Comparison of ENCODE assay signal across 26 cellular contexts in genomic region chr9:77562021-77562748, GRCh38.
DNase-seq lines count a peak whose midpoint lies in the region; ATAC-seq, FAIRE-seq and TF ChIP-seq lines count a peak whose summit lies in the region.
"Had no signal": no experiment of that assay in that cellular context is flagged by ENCODE, and none has a peak within 500 bp of the region (broad histone marks: within the 10 kb centered on the region; RNA-seq: fewer than 3 reads in every experiment).

No MANE protein-coding gene starts in this region.

- no peak overlapping the region for H4K91ac ChIP-seq in trophoblast cell (ENCODE audit: low read depth, low read length)

- H2AK5ac ChIP-seq in trophoblast cell (ENCODE audit: low read length), result no peak overlapping the region

- no peak overlapping the region for H3K18ac ChIP-seq in trophoblast cell (ENCODE audit: low read length)

- BruUV-seq in mammary epithelial cell (replicated peaks; lab: Mats Ljungman, UMichigan), result no TSS peak

- no peaks in the 10 kb centered on the region for H3K36me3 Mint-ChIP-seq in activated T-cell treated with anti-CD3 and anti-CD28 coated beads, Interleukin-2, amount 50 U/mL, for 4 hours (ENCODE audit: insufficient read depth)
- H3K36me3 Mint-ChIP-seq: natural killer cell; stimulated activated effector memory CD8-positive, alpha-beta T cell treated with anti-CD3 and anti-CD28 coated beads, Interleukin-12 subunit alpha, Interleukin-12 subunit beta, amount 100 ng/mL, for 72 hours had no signal

- H3K23ac ChIP-seq in trophoblast cell (ENCODE audit: low read length), result peak overlapping the region; percentile 21

- no peaks in the 10 kb centered on the region for H4K20me1 ChIP-seq in mammary epithelial cell (ENCODE audit: insufficient read depth, low read length)

- H4K8ac ChIP-seq in trophoblast cell (ENCODE audit: low read depth, low read length), result no peak overlapping the region

- ATAC-seq in GM18868 (IDR thresholded peaks at IDR 0.05; ENCODE audit: unreplicated experiment) (peak; percentile 87), lower lobe of right lung (no peak)
- ATAC-seq in activated T-cell treated with anti-CD3 and anti-CD28 coated beads, Interleukin-2, amount 50 U/mL, for 4 hours, result no peak
- ATAC-seq: gastrocnemius medialis; natural killer cell; Right ventricle myocardium inferior; stimulated activated effector memory CD8-positive, alpha-beta T cell treated with anti-CD3 and anti-CD28 coated beads, Interleukin-12 subunit alpha, Interleukin-12 subunit beta, amount 100 ng/mL, for 72 hours had no signal

- no peak overlapping the region for H2BK5ac ChIP-seq in trophoblast cell (ENCODE audit: low read depth, low read length, poor library complexity)

- H3K14ac ChIP-seq in trophoblast cell (ENCODE audit: low read length), result no peak overlapping the region

- no peak overlapping the region for H2BK12ac ChIP-seq in trophoblast cell (ENCODE audit: low read length)

- H3K4me1 Mint-ChIP-seq in activated T-cell treated with anti-CD3 and anti-CD28 coated beads, Interleukin-2, amount 50 U/mL, for 4 hours (ENCODE audit: low read depth), result no peaks in the 10 kb centered on the region
- H3K4me1 Mint-ChIP-seq: B cell, natural killer cell had no signal

- in situ Hi-C loops in mammary epithelial cell (cut with MboI; ENCODE audit: low sequenced_read_pairs in 2 of 2), result no loop called here

- H3K9me3 ChIP-seq in trophoblast cell (ENCODE audit: insufficient read depth, low read depth, low read length) (no peaks in the 10 kb centered on the region), mammary epithelial cell (replicated peaks; ENCODE audit: insufficient read depth, low read length) (no peaks in the 10 kb centered on the region), lower lobe of right lung (no peaks in the 10 kb centered on the region)
- H3K9me3 ChIP-seq: gastrocnemius medialis, sigmoid colon, thoracic aorta had no signal

- H3K27me3 Mint-ChIP-seq in activated T-cell treated with anti-CD3 and anti-CD28 coated beads, Interleukin-2, amount 50 U/mL, for 4 hours (ENCODE audit: low read depth), result peaks cover 12% of the 10 kb centered on the region
- H3K27me3 Mint-ChIP-seq: B cell had no signal

- no peak overlapping the region for H2AFZ ChIP-seq in trophoblast cell (ENCODE audit: insufficient read depth, low read length, poor library complexity)
- H2AFZ ChIP-seq in mammary epithelial cell (ENCODE audit: low read depth, low read length), result no peak overlapping the region
- H2AFZ ChIP-seq: parathyroid adenoma had no signal

- H3K36me3 ChIP-seq in trophoblast cell (ENCODE audit: control insufficient read depth in 1 of 2, insufficient read depth in 2 of 2, low read length in 2 of 2) (no peaks in the 10 kb centered on the region), mammary epithelial cell (ENCODE audit: insufficient read depth, low read length) (no peaks in the 10 kb centered on the region), lower lobe of right lung (no peaks in the 10 kb centered on the region)
- H3K36me3 ChIP-seq: gastrocnemius medialis, sigmoid colon, thoracic aorta had no signal

- H3K79me2 ChIP-seq in trophoblast cell (ENCODE audit: control insufficient read depth, insufficient read depth, low read length, poor library complexity) (no peaks in the 10 kb centered on the region), mammary epithelial cell (ENCODE audit: insufficient read depth, low read length) (no peaks in the 10 kb centered on the region)
- H3K79me2 ChIP-seq: parathyroid adenoma had no signal

- H2BK120ac ChIP-seq in trophoblast cell (ENCODE audit: insufficient read depth, low read length, poor library complexity), result no peak overlapping the region

- dilution Hi-C loops in mammary epithelial cell (cut with HindIII; ENCODE audit: low sequenced_read_pairs), result no loop called here

- H4K12ac ChIP-seq in trophoblast cell (ENCODE audit: low read depth, low read length), result no peak overlapping the region

- H3K27ac ChIP-seq in trophoblast cell (ENCODE audit: low read depth, low read length) (no peak overlapping the region), mammary epithelial cell (ENCODE audit: insufficient read depth, low read depth, low read length) (no peak overlapping the region), lower lobe of right lung (no peak overlapping the region)
- H3K27ac ChIP-seq: gastrocnemius medialis, parathyroid adenoma, sigmoid colon, thoracic aorta, VCaP had no signal

- H3K4me2 ChIP-seq in trophoblast cell (ENCODE audit: low read length), result no peak overlapping the region
- no peak overlapping the region for H3K4me2 ChIP-seq in mammary epithelial cell (ENCODE audit: insufficient read depth, low read depth, low read length)

- H3K9ac ChIP-seq in trophoblast cell (ENCODE audit: low read length) (no peak overlapping the region), mammary epithelial cell (ENCODE audit: insufficient read depth, low read length) (no peak overlapping the region)
- H3K9ac ChIP-seq: parathyroid adenoma had no signal

- peak; percentile 52 for FAIRE-seq in H54 (lab: Jason Lieb, UNC)
- FAIRE-seq: keratinocyte had no signal

- no peaks in the 10 kb centered on the region for H3K79me1 ChIP-seq in trophoblast cell (ENCODE audit: low read length)

- H3K27me3 ChIP-seq in trophoblast cell (ENCODE audit: insufficient read depth, low read length), result no peaks in the 10 kb centered on the region
- peaks cover 3% of the 10 kb centered on the region for H3K27me3 ChIP-seq in mammary epithelial cell (ENCODE audit: insufficient read depth, low read length)
- H3K27me3 ChIP-seq in lower lobe of right lung (ENCODE audit: low read depth), result no peaks in the 10 kb centered on the region
- H3K27me3 ChIP-seq: gastrocnemius medialis, sigmoid colon had no signal

- H3K4me3 ChIP-seq in trophoblast cell (ENCODE audit: low read depth, low read length) (no peak overlapping the region), mammary epithelial cell (replicated peaks in 1 of 3; ENCODE audit: insufficient read depth in 1 of 3, low read depth in 2 of 3, low read length in 3 of 3) (no peak overlapping the region), lower lobe of right lung (no peak overlapping the region)
- H3K4me3 ChIP-seq: gastrocnemius medialis, sigmoid colon, thoracic aorta had no signal

- no peak overlapping the region for H3K4ac ChIP-seq in trophoblast cell (ENCODE audit: low read depth, low read length)

- no CpG with 5 or more reads among the region's 6 CpGs for WGBS in trophoblast cell (ENCODE audit: extremely low coverage, insufficient coverage, insufficient read length)
- WGBS in mammary epithelial cell (ENCODE audit: low coverage, missing lambda C conversion rate), result 59% methylated on average over 6 of the region's 6 CpGs

- no peak overlapping the region for H3K4me3 Mint-ChIP-seq in activated T-cell treated with anti-CD3 and anti-CD28 coated beads, Interleukin-2, amount 50 U/mL, for 4 hours
- H3K4me3 Mint-ChIP-seq: activated naive CD4-positive, alpha-beta T cell treated with anti-CD3 and anti-CD28 coated beads for 36 hours; B cell; natural killer cell; stimulated activated effector memory CD8-positive, alpha-beta T cell treated with anti-CD3 and anti-CD28 coated beads, Interleukin-12 subunit alpha, Interleukin-12 subunit beta, amount 100 ng/mL, for 72 hours had no signal

- no peak for TF ChIP-seq POLR2A in H54 (IDR thresholded peaks at IDR 0.05; ENCODE audit: low read depth, low read length)

- TF ChIP-seq CTCF in mammary epithelial cell (conservative IDR thresholded peaks at IDR 0.05 in 1 of 2, IDR thresholded peaks at IDR 0.05 in 1 of 2; ENCODE audit: extremely low read depth in 1 of 2, insufficient read depth in 1 of 2, low read depth in 1 of 2, low read length in 2 of 2) (no peak), lower lobe of right lung (IDR thresholded peaks at IDR 0.05) (no peak)

- H3K9me3 Mint-ChIP-seq in activated T-cell treated with anti-CD3 and anti-CD28 coated beads, Interleukin-2, amount 50 U/mL, for 4 hours, result no peaks in the 10 kb centered on the region
- H3K9me3 Mint-ChIP-seq: activated naive CD4-positive, alpha-beta T cell treated with anti-CD3 and anti-CD28 coated beads for 36 hours; natural killer cell; stimulated activated effector memory CD8-positive, alpha-beta T cell treated with anti-CD3 and anti-CD28 coated beads, Interleukin-12 subunit alpha, Interleukin-12 subunit beta, amount 100 ng/mL, for 72 hours had no signal

- intact Hi-C loops in mammary epithelial cell (cut with micrococcal nuclease) (no loop called here), lower lobe of right lung (cut with DNase I) (no loop called here)

- H3K4me1 ChIP-seq in trophoblast cell (ENCODE audit: control insufficient read depth in 1 of 2, insufficient read depth in 2 of 2, low read length in 2 of 2) (no peaks in the 10 kb centered on the region), mammary epithelial cell (ENCODE audit: insufficient read depth, low read length) (no peaks in the 10 kb centered on the region), lower lobe of right lung (peaks cover 9% of the 10 kb centered on the region)
- H3K4me1 ChIP-seq: gastrocnemius medialis, parathyroid adenoma, sigmoid colon had no signal

- CTCF ChIA-PET in mammary epithelial cell (lab: Charles Lee; ENCODE audit: low non-redundant PET), result no interaction called here

- DNase-seq in H54 (ENCODE audit: insufficient read length, low spot score), result no peak
- DNase-seq in MV-4-11 (lab: John Stamatoyannopoulos, UW), result peak; percentile 80
- no peak for DNase-seq in trophoblast cell
- no peak for DNase-seq in mammary epithelial cell
- DNase-seq in lower lobe of right lung, result no peak
- DNase-seq in activated T-cell treated with anti-CD3 and anti-CD28 coated beads, Interleukin-2, amount 50 U/mL, for 4 hours, result no peak
- DNase-seq: activated CD4-positive, alpha-beta T cell treated with anti-CD3 and anti-CD28 coated beads, Interleukin-2, amount 50 U/mL, for 48 hours; activated naive CD4-positive, alpha-beta T cell treated with anti-CD3 and anti-CD28 coated beads for 36 hours; activated T-cell treated with anti-CD3 and anti-CD28 coated beads for 4 hours; central memory CD4-positive, alpha-beta T cell; EL; gastrocnemius medialis; MM.1S; natural killer cell; NCI-H2029 treated with DMSO at 0.1 percent for 48 hours; NK-92 treated with Interleukin-12 subunit alpha and Interleukin-12 subunit beta, amount 100 ng/mL, for 24 hours; sigmoid colon; T-helper 1 cell had no signal
